ENCODE assay signal across 10 cellular contexts in genomic region chr20:48681882-48682426, GRCh38.
DNase-seq lines count a peak whose midpoint lies in the region; ATAC-seq and TF ChIP-seq lines count a peak whose summit lies in the region.
"Had no signal": no experiment of that assay in that cellular context is flagged by ENCODE, and none has a peak within 500 bp of the region (broad histone marks: within the 10 kb centered on the region; RNA-seq: fewer than 3 reads in every experiment).

No MANE protein-coding gene starts in this region.

- H3K4me1 ChIP-seq in PC-9 (replicated peaks; ENCODE audit: insufficient read depth) (peaks cover 44% of the 10 kb centered on the region), muscle layer of colon (ENCODE audit: insufficient read depth, low read length) (peaks cover 29% of the 10 kb centered on the region), transverse colon (peaks cover 28 to 58% (median 48%) of the 10 kb centered on the region in 4 donors)

- no TSS peak for BruUV-seq in PC-9 (replicated peaks; lab: Mats Ljungman, UMichigan)
- no TSS peak for BruUV-seq in Calu3 (replicated peaks; lab: Mats Ljungman, UMichigan)

- no peaks in the 10 kb centered on the region for H4K20me1 ChIP-seq in PC-9 (ENCODE audit: insufficient read depth)

- peak overlapping the region; percentile 6 for H3K9ac ChIP-seq in muscle layer of colon (ENCODE audit: low read length)

- no peak overlapping the region for H3K27ac Mint-ChIP-seq in Calu3 (ENCODE audit: unreplicated experiment)
- H3K27ac Mint-ChIP-seq: activated naive CD8-positive, alpha-beta T cell treated with anti-CD3 and anti-CD28 coated beads, Interleukin-2, amount 50 U/mL, for 24 hours had no signal

- H3K4me2 ChIP-seq in PC-9 = peak overlapping the region; percentile 69

- H3K4me3 ChIP-seq in PC-9 (no peak overlapping the region), muscle layer of colon (ENCODE audit: low read depth in 1 of 2, low read length in 2 of 2) (peak overlapping the region in 1 of 2 donors; percentile 33), transverse colon (no peak overlapping the region)

- H3K4me3 Mint-ChIP-seq in Calu3 (ENCODE audit: low read depth, unreplicated experiment) = no peak overlapping the region
- H3K4me3 Mint-ChIP-seq: activated naive CD8-positive, alpha-beta T cell treated with anti-CD3 and anti-CD28 coated beads, Interleukin-2, amount 50 U/mL, for 24 hours had no signal

- H3K27me3 ChIP-seq in PC-9 (ENCODE audit: insufficient read depth, low read depth) (no peaks in the 10 kb centered on the region), muscle layer of colon (ENCODE audit: control insufficient read depth in 1 of 2, insufficient read depth in 2 of 2, low read length in 2 of 2) (no peaks in the 10 kb centered on the region), transverse colon (no peaks in the 10 kb centered on the region)

- no peaks in the 10 kb centered on the region for H3K36me3 Mint-ChIP-seq in Calu3 (ENCODE audit: insufficient read depth, unreplicated experiment)

- no peak for TF ChIP-seq EP300 in transverse colon (IDR thresholded peaks at IDR 0.05; ENCODE audit: low read depth)

- TF ChIP-seq CTCF in PC-9 (conservative IDR thresholded peaks at IDR 0.05) = no peak
- no peak for TF ChIP-seq CTCF in transverse colon (IDR thresholded peaks at IDR 0.05)
- no peak for TF ChIP-seq CTCF in Calu3 (IDR thresholded peaks at IDR 0.05; ENCODE audit: unreplicated experiment)

- H3K27ac ChIP-seq in PC-9 = no peak overlapping the region
- peak overlapping the region; percentile 67 for H3K27ac ChIP-seq in cingulate gyrus (ENCODE audit: low read depth, low read length)
- H3K27ac ChIP-seq in muscle layer of colon (ENCODE audit: low read depth, low read length) = peak overlapping the region; percentile 9
- peak overlapping the region; percentile 55 to 78 (median 64) for H3K27ac ChIP-seq in transverse colon

- no peak for ATAC-seq in HG03045 (IDR thresholded peaks at IDR 0.05; ENCODE audit: unreplicated experiment)
- ATAC-seq: activated naive CD8-positive, alpha-beta T cell treated with anti-CD3 and anti-CD28 coated beads, Interleukin-2, amount 50 U/mL, for 24 hours; stimulated activated naive CD8-positive, alpha-beta T cell treated with anti-CD3 and anti-CD28 coated beads, Interleukin-15, Interleukin-2, amounts not matched to agents 100 U/mL and 50 U/mL, for 24 hours had no signal

- in situ Hi-C loops in transverse colon (cut with MboI; ENCODE audit: low pct_ligation_motif_present in 1 of 4, low pct_unique_long_range_greater_than_20kb in 1 of 4, low sequenced_read_pairs in 3 of 4) = no loop called here

- WGBS in transverse colon (ENCODE audit: low coverage in 1 of 2), 2 donors = 63 to 68% methylated on average over 5 to 6 of the region's 6 CpGs

- H3K9me3 ChIP-seq in PC-9 (ENCODE audit: insufficient read depth, low read depth) (no peaks in the 10 kb centered on the region), muscle layer of colon (ENCODE audit: low read length) (no peaks in the 10 kb centered on the region), transverse colon (no peaks in the 10 kb centered on the region)

- intact Hi-C loops in PC-9 (cut with micrococcal nuclease; ENCODE audit: unreplicated experiment) = loop anchor here (5.0 kb wide), 1 partner anchor 150 kb away; no protein-coding TSS in a partner anchor
- intact Hi-C loops in transverse colon (cut with DNase I; ENCODE audit: low total_unique reads) = no loop called here
- intact Hi-C loops in Calu3 (cut with micrococcal nuclease; ENCODE audit: unreplicated experiment) = no loop called here

- CTCF ChIA-PET in PC-9 (lab: Charles Lee) = interaction anchor here (1.2 kb wide), 1 partner anchor 24 kb away, joined by 4 read pairs; no protein-coding TSS in a partner anchor
- CTCF ChIA-PET in Calu3 (lab: Charles Lee) = interaction anchor here (0.6 to 2.0 kb wide), 5 partner anchors 9 to 474 kb away, joined by 3 to 15 read pairs (median 3); no protein-coding TSS in a partner anchor

- no peak for TF ChIP-seq POLR2A in transverse colon (IDR thresholded peaks at IDR 0.05)

- no peak for DNase-seq in PC-9
- no peak for DNase-seq in transverse colon
- DNase-seq in Calu3 = no peak
- no peak for DNase-seq in cerebellum (ENCODE audit: low spot score)
- DNase-seq: activated naive CD8-positive, alpha-beta T cell treated with anti-CD3 and anti-CD28 coated beads, Interleukin-2, amount 50 U/mL, for 24 hours; activated T-cell treated with anti-CD3 and anti-CD28 coated beads for 4 hours; stimulated activated naive CD8-positive, alpha-beta T cell treated with anti-CD3 and anti-CD28 coated beads, Interleukin-15, Interleukin-2, amounts not matched to agents 100 U/mL and 50 U/mL, for 24 hours had no signal

- H3K4me1 Mint-ChIP-seq in Calu3 (ENCODE audit: low read depth, unreplicated experiment) = peaks cover 4% of the 10 kb centered on the region
- H3K4me1 Mint-ChIP-seq: activated naive CD8-positive, alpha-beta T cell treated with anti-CD3 and anti-CD28 coated beads, Interleukin-2, amount 50 U/mL, for 24 hours had no signal

- H3K9me2 ChIP-seq in PC-9 (ENCODE audit: insufficient read depth) = no peaks in the 10 kb centered on the region

- peaks cover 22% of the 10 kb centered on the region for H3K27me3 Mint-ChIP-seq in Calu3 (ENCODE audit: unreplicated experiment)
- H3K27me3 Mint-ChIP-seq: activated naive CD8-positive, alpha-beta T cell treated with anti-CD3 and anti-CD28 coated beads, Interleukin-2, amount 50 U/mL, for 24 hours had no signal

- peaks cover 11% of the 10 kb centered on the region; the same call in 1 of the 2 replicates for H3F3A ChIP-seq in PC-9 (ENCODE audit: insufficient read depth, low read depth)

- H3K9me3 Mint-ChIP-seq in Calu3 (ENCODE audit: low read depth, unreplicated experiment) = no peaks in the 10 kb centered on the region
- H3K9me3 Mint-ChIP-seq: activated naive CD8-positive, alpha-beta T cell treated with anti-CD3 and anti-CD28 coated beads, Interleukin-2, amount 50 U/mL, for 24 hours had no signal

- no peaks in the 10 kb centered on the region for H3K79me2 ChIP-seq in PC-9 (ENCODE audit: low read depth)

- no peaks in the 10 kb centered on the region for H3K36me3 ChIP-seq in PC-9 (ENCODE audit: low read depth)
- no peaks in the 10 kb centered on the region for H3K36me3 ChIP-seq in muscle layer of colon (ENCODE audit: insufficient read depth, low read length)
- no peaks in the 10 kb centered on the region for H3K36me3 ChIP-seq in transverse colon

- POLR2A ChIA-PET in PC-9 (lab: Charles Lee; ENCODE audit: unreplicated experiment) = interaction anchor here (0.7 kb wide), 1 partner anchor 150 kb away, joined by 4 read pairs; no protein-coding TSS in a partner anchor

- H2AFZ ChIP-seq in PC-9 = no peak overlapping the region
